In the genomic region with DNA sequence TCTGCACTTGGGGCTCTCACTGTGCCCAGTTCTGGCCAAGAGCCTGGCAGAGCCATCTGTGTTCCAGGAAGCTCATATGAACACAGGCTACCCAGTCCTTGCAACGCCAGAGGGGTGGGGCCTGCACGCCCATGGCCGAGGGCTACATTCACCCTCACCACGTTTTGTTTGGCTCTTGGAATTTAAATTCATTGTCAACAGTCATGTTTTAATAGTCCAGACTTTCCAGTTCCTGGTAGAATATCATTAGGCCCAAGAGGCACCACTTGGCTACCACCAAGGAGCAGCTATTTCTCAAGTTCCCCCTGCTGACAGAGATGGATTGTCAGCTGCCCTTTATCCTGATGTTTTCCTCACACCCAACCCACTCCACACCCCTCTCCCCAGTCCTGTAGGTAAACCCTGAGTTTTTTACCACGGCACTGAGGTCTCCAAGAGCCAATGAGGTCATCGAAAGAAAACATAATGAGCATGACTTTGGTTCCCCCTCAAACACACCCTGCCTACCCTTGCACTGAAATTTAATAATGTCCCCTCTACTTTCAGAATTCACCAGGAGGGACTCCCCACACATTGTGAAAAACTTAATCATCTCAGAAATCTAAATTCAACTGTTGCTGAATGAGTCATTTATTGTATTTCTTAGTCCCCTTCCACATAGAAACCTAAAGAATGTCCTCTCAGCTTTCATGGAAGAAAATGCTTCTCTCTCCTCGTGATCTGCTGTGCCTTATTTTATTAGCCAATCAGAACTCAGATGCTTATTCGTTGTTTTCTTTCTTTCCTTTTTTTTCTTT, we compare ENCODE assay signal across 8 cellular contexts.
A peak's percentile ranks its signal among the peaks of the same experiment; 100 is the strongest.
DNase-seq lines count a peak whose midpoint lies in the region; ATAC-seq, FAIRE-seq and TF ChIP-seq lines count a peak whose summit lies in the region.

No MANE protein-coding gene starts in this region.

- no peak overlapping the region for H3K4me2 ChIP-seq in endothelial cell of umbilical vein (ENCODE audit: insufficient read depth, low read length)

- TF ChIP-seq EP300 in Ishikawa (IDR thresholded peaks at IDR 0.05; ENCODE audit: borderline replicate concordance) = no peak

- BruUV-seq in endothelial cell of umbilical vein (replicated peaks; lab: Mats Ljungman, UMichigan) = no TSS peak

- H3K4me3 ChIP-seq in endothelial cell of umbilical vein (replicated peaks in 1 of 3; ENCODE audit: insufficient read depth in 1 of 3, low read depth in 1 of 3, low read length in 3 of 3) = no peak overlapping the region

- H3K27me3 Mint-ChIP-seq in activated CD4-positive, alpha-beta T cell treated with anti-CD3 and anti-CD28 coated beads, Interleukin-2, amount 10 ng/mL, durations not matched to agents 24 days and 14 days = no peaks in the 10 kb centered on the region

- intact Hi-C loops in activated CD4-positive, alpha-beta T cell treated with anti-CD3 and anti-CD28 coated beads, Interleukin-2, amount 10 ng/mL, durations not matched to agents 24 days and 14 days (cut with micrococcal nuclease) = loop anchor here (1.0 to 5.0 kb wide), 4 partner anchors 34 to 201 kb away; no protein-coding TSS in a partner anchor
- intact Hi-C loops in endothelial cell of umbilical vein (cut with micrococcal nuclease) = no loop called here

- no peak overlapping the region for H3K4me3 Mint-ChIP-seq in activated CD4-positive, alpha-beta T cell treated with anti-CD3 and anti-CD28 coated beads, Interleukin-2, amount 10 ng/mL, durations not matched to agents 24 days and 14 days

- CTCF ChIA-PET in endothelial cell of umbilical vein (lab: Charles Lee) = interaction anchor here (1.2 to 1.4 kb wide), 2 partner anchors 15 to 24 kb away, joined by 3 read pairs; no protein-coding TSS in a partner anchor

- no peak overlapping the region for H3K9ac ChIP-seq in endothelial cell of umbilical vein (replicated peaks; ENCODE audit: extremely low read depth, insufficient read depth, low read length)

- no peak for ATAC-seq in GM18909 (IDR thresholded peaks at IDR 0.05; ENCODE audit: poor library complexity, unreplicated experiment)
- ATAC-seq in HG03521 (IDR thresholded peaks at IDR 0.05; ENCODE audit: unreplicated experiment) = no peak
- no peak for ATAC-seq in GM18870 (IDR thresholded peaks at IDR 0.05; ENCODE audit: unreplicated experiment)

- no peak for FAIRE-seq in endothelial cell of umbilical vein (lab: Jason Lieb, UNC)

- H3K4me1 ChIP-seq in endothelial cell of umbilical vein (ENCODE audit: control insufficient read depth, extremely low read depth, insufficient read depth, low read length) = peaks cover 8% of the 10 kb centered on the region

- no peaks in the 10 kb centered on the region for H3K79me2 ChIP-seq in endothelial cell of umbilical vein (ENCODE audit: control insufficient read depth, insufficient read depth, low read length)

- H2AFZ ChIP-seq in endothelial cell of umbilical vein (ENCODE audit: low read depth, low read length) = no peak overlapping the region

- H3K9me3 Mint-ChIP-seq in activated CD4-positive, alpha-beta T cell treated with anti-CD3 and anti-CD28 coated beads, Interleukin-2, amount 10 ng/mL, durations not matched to agents 24 days and 14 days = no peaks in the 10 kb centered on the region

- TF ChIP-seq RAD21 in Ishikawa (IDR thresholded peaks at IDR 0.05; ENCODE audit: low read depth) = no peak

- no peaks in the 10 kb centered on the region for H3K9me1 ChIP-seq in endothelial cell of umbilical vein (replicated peaks; ENCODE audit: control insufficient read depth, extremely low read depth, insufficient read depth, low read length)

- H3K27me3 ChIP-seq in endothelial cell of umbilical vein (ENCODE audit: control insufficient read depth in 2 of 2, insufficient read depth in 2 of 2, low read length in 2 of 2) = no peaks in the 10 kb centered on the region

- no peaks in the 10 kb centered on the region for H4K20me1 ChIP-seq in endothelial cell of umbilical vein (replicated peaks; ENCODE audit: control insufficient read depth, extremely low read depth, insufficient read depth, low read length)

- no peak for DNase-seq in activated CD4-positive, alpha-beta T cell treated with anti-CD3 and anti-CD28 coated beads, Interleukin-2, amount 10 ng/mL, durations not matched to agents 24 days and 14 days
- no peak for DNase-seq in activated CD4-positive, alpha-beta T cell treated with anti-CD3 and anti-CD28 coated beads for 4 hours
- peak; percentile 57 for DNase-seq in endothelial cell of umbilical vein (ENCODE audit: low read depth, low spot score)
- peak; percentile 35 for DNase-seq in stimulated activated CD8-positive, alpha-beta memory T cell treated with anti-CD3 and anti-CD28 coated beads, Interleukin-4, amount 100 ng/mL, for 48 hours

- peaks cover 9% of the 10 kb centered on the region for H3K4me1 Mint-ChIP-seq in activated CD4-positive, alpha-beta T cell treated with anti-CD3 and anti-CD28 coated beads, Interleukin-2, amount 10 ng/mL, durations not matched to agents 24 days and 14 days

- TF ChIP-seq CTCF in endothelial cell of umbilical vein (IDR thresholded peaks at IDR 0.05; ENCODE audit: extremely low read depth in 1 of 2, insufficient read depth in 1 of 2, low read depth in 1 of 2, low read length in 2 of 2) = no peak

- peak overlapping the region; percentile 70 for H3K27ac Mint-ChIP-seq in activated CD4-positive, alpha-beta T cell treated with anti-CD3 and anti-CD28 coated beads, Interleukin-2, amount 10 ng/mL, durations not matched to agents 24 days and 14 days

- H3K36me3 Mint-ChIP-seq in activated CD4-positive, alpha-beta T cell treated with anti-CD3 and anti-CD28 coated beads, Interleukin-2, amount 10 ng/mL, durations not matched to agents 24 days and 14 days (ENCODE audit: low read depth) = no peaks in the 10 kb centered on the region

- H3K9me3 ChIP-seq in endothelial cell of umbilical vein (replicated peaks; ENCODE audit: control insufficient read depth, insufficient read depth, low read length) = no peaks in the 10 kb centered on the region

- TF ChIP-seq POLR2A in endothelial cell of umbilical vein (IDR thresholded peaks at IDR 0.05; ENCODE audit: low read depth, low read length) = no peak

- no peaks in the 10 kb centered on the region for H3K36me3 ChIP-seq in endothelial cell of umbilical vein (ENCODE audit: control insufficient read depth in 2 of 2, extremely low read depth in 1 of 2, insufficient read depth in 2 of 2, low read length in 2 of 2)

- POLR2A ChIA-PET in endothelial cell of umbilical vein (lab: Charles Lee) = no interaction called here

- dilution Hi-C loops in endothelial cell of umbilical vein (cut with MboI; ENCODE audit: extremely low pct_ligation_motif_present, low sequenced_read_pairs) = no loop called here

- H3K27ac ChIP-seq in endothelial cell of umbilical vein (ENCODE audit: insufficient read depth, low read depth, low read length) = no peak overlapping the region

TF ChIP-seq in Ishikawa, 13 proteins besides CTCF, POLR2A, EP300 and RAD21:
- TF ChIP-seq, protein P1, sequence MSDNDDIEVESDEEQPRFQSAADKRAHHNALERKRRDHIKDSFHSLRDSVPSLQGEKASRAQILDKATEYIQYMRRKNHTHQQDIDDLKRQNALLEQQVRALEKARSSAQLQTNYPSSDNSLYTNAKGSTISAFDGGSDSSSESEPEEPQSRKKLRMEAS (IDR thresholded peaks at IDR 0.05) = peak; percentile 10; the same call in 1 of the 2 replicates
- TF ChIP-seq, protein P2, sequence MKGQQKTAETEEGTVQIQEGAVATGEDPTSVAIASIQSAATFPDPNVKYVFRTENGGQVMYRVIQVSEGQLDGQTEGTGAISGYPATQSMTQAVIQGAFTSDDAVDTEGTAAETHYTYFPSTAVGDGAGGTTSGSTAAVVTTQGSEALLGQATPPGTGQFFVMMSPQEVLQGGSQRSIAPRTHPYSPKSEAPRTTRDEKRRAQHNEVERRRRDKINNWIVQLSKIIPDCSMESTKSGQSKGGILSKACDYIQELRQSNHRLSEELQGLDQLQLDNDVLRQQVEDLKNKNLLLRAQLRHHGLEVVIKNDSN (IDR thresholded peaks at IDR 0.05) = peak; percentile 48; the same call in 1 of the 2 replicates
- no peak for TF ChIP-seq ZBTB7A (IDR thresholded peaks at IDR 0.05; ENCODE audit: low read depth)
- no peak for TF ChIP-seq EGR1 (IDR thresholded peaks at IDR 0.05)

TF ChIP-seq in endothelial cell of umbilical vein, 7 proteins besides CTCF, POLR2A, EP300 and RAD21:
- TF ChIP-seq, protein P1 (IDR thresholded peaks at IDR 0.05; ENCODE audit: insufficient read depth, insufficient read length) = no peak
- peak; percentile 43 for TF ChIP-seq JUN (IDR thresholded peaks at IDR 0.05; ENCODE audit: borderline replicate concordance, insufficient read depth, insufficient read length, low read depth)
TF ChIP-seq in endothelial cell of umbilical vein: peak in this region for 1.

Comparison
In these comparisons a context has a peak if more than half of its experiments do, and no peak if none do; other contexts are left out.
1. DNase-seq: peak in endothelial cell of umbilical vein (single experiment) and stimulated activated CD8-positive, alpha-beta memory T cell treated with anti-CD3 and anti-CD28 coated beads, Interleukin-4, amount 100 ng/mL, for 48 hours (single experiment); none in activated CD4-positive, alpha-beta T cell treated with anti-CD3 and anti-CD28 coated beads, Interleukin-2, amount 10 ng/mL, durations not matched to agents 24 days and 14 days (single experiment) and activated CD4-positive, alpha-beta T cell treated with anti-CD3 and anti-CD28 coated beads for 4 hours (0 of 2).